ENCODE assay signal across 8 cellular contexts in genomic region chr13:23375007-23375971, GRCh38. TPM values are rescaled to one million over a fixed set of nuclear protein-coding genes. Genes with fewer than 3 reads are reported as not detected.
A peak's percentile ranks its signal among the peaks of the same experiment; 100 is the strongest.
DNase-seq lines count a peak whose midpoint lies in the region; ATAC-seq and TF ChIP-seq lines count a peak whose summit lies in the region.

No MANE protein-coding gene starts in this region.

- DNase-seq in Caco-2 (peak; percentile 94 to 96), HUDEP-2 (lab: John Stamatoyannopoulos, UW; ENCODE audit: unreplicated experiment in 76 of 76) (peak in 75 of 76 experiments; percentile 9 to 97 (median 92)), NT2/D1 (ENCODE audit: low read depth, low spot score) (peak; percentile 84), epidermal melanocyte (ENCODE audit: insufficient read length, low spot score) (peak; percentile 89)
- peak; percentile 99 for DNase-seq in activated CD8-positive, alpha-beta memory T cell treated with anti-CD3 and anti-CD28 coated beads, Interleukin-2, amount 50 U/mL, for 48 hours
- DNase-seq in stimulated activated CD8-positive, alpha-beta memory T cell treated with anti-CD3 and anti-CD28 coated beads, Interleukin-2, amount 100 ng/mL, for 48 hours (ENCODE audit: low read depth in 2 of 2), result peak; percentile 96 to 97

- H3K27me3 ChIP-seq in Caco-2 (replicated peaks; ENCODE audit: control insufficient read depth, insufficient read depth, low read length) (no peaks in the 10 kb centered on the region), NT2/D1 (ENCODE audit: insufficient read depth, insufficient read length) (no peaks in the 10 kb centered on the region), mononuclear cell (ENCODE audit: insufficient read depth, low read length) (no peaks in the 10 kb centered on the region)

- H3K9me3 ChIP-seq in Caco-2 (no peaks in the 10 kb centered on the region), NT2/D1 (ENCODE audit: insufficient read depth, low read length) (no peaks in the 10 kb centered on the region), mononuclear cell (ENCODE audit: low read depth, low read length) (no peaks in the 10 kb centered on the region)

- CTCF ChIA-PET in Caco-2 (lab: Charles Lee), result interaction anchor here (0.6 to 1.2 kb wide), 2 partner anchors 25 to 58 kb away, joined by 4 to 5 read pairs; no protein-coding TSS in a partner anchor

- peak; percentile 81 for ATAC-seq in GM21381 (IDR thresholded peaks at IDR 0.05; ENCODE audit: unreplicated experiment)

- POLR2A ChIA-PET in Caco-2 (lab: Charles Lee), result interaction anchor here (0.6 kb wide), 1 partner anchor 808 kb away, joined by 3 read pairs; no protein-coding TSS in a partner anchor

- peaks cover 8% of the 10 kb centered on the region for H3K27me3 Mint-ChIP-seq in Caco-2 (ENCODE audit: insufficient read depth, unreplicated experiment)

- H3K36me3 Mint-ChIP-seq in Caco-2 (ENCODE audit: insufficient read depth, unreplicated experiment), result peaks cover under 1% of the 10 kb centered on the region

- H3K4me3 ChIP-seq in Caco-2 (ENCODE audit: low read depth, low read length), result peak overlapping the region; percentile 70
- peak overlapping the region; percentile 87 for H3K4me3 ChIP-seq in NT2/D1 (ENCODE audit: insufficient read length, low read depth)
- H3K4me3 ChIP-seq in mononuclear cell (ENCODE audit: low read length), result peak overlapping the region; percentile 67

- H3K4me1 ChIP-seq in Caco-2, result peaks cover 12% of the 10 kb centered on the region; the same call in 1 of the 2 replicates
- peaks cover 2% of the 10 kb centered on the region for H3K4me1 ChIP-seq in NT2/D1 (ENCODE audit: insufficient read depth, insufficient read length)
- peaks cover 52% of the 10 kb centered on the region for H3K4me1 ChIP-seq in mononuclear cell (ENCODE audit: insufficient read depth, low read length)

- peak overlapping the region; percentile 92 for H3K9ac ChIP-seq in NT2/D1 (ENCODE audit: insufficient read length, low read depth)

- H3K36me3 ChIP-seq in Caco-2 (ENCODE audit: control insufficient read depth, insufficient read depth, low read length), result no peaks in the 10 kb centered on the region
- H3K36me3 ChIP-seq in NT2/D1 (ENCODE audit: insufficient read depth, insufficient read length, low read length), result peaks cover 33% of the 10 kb centered on the region

- H3K4me1 Mint-ChIP-seq in Caco-2 (ENCODE audit: low read depth, unreplicated experiment), result peaks cover 5% of the 10 kb centered on the region

- BruUV-seq in Caco-2 (replicated peaks; lab: Mats Ljungman, UMichigan), result no TSS peak

- no peak overlapping the region for H3K27ac Mint-ChIP-seq in Caco-2 (ENCODE audit: unreplicated experiment)

- H3K4me3 Mint-ChIP-seq in Caco-2 (ENCODE audit: unreplicated experiment), result peak overlapping the region; percentile 63

- intact Hi-C loops in Caco-2 (cut with micrococcal nuclease; ENCODE audit: unreplicated experiment), result loop anchor here (5.0 to 10.0 kb wide), 2 partner anchors 57 to 200 kb away; partner anchors contain the start of genes SACS and TNFRSF19

- H3K9me3 Mint-ChIP-seq in Caco-2 (ENCODE audit: unreplicated experiment), result no peaks in the 10 kb centered on the region

- peak in 1 of 2 experiments; percentile 15 for TF ChIP-seq CTCF in Caco-2 (IDR thresholded peaks at IDR 0.05; ENCODE audit: insufficient read depth in 1 of 2, low read depth in 1 of 2, low read length in 1 of 2, severe bottlenecking in 1 of 2, unreplicated experiment in 1 of 2)

RNA-seq across cellular contexts. Expression of gene SACS, which starts 58.2 kb away (rescaled TPM):
- 4.5 and 4.9 TPM in 2 replicates for total RNA-seq in Caco-2 (2022)
- 21.1 TPM for total RNA-seq in mononuclear cell

Comparison
In these comparisons a context has a peak if more than half of its experiments do, and no peak if none do; other contexts are left out.
1. Peak in every context shown above with its lines: DNase-seq, ATAC-seq and H3K4me3 ChIP-seq.